Comparison of ENCODE assay signal across 1 cellular context in the genomic region with DNA sequence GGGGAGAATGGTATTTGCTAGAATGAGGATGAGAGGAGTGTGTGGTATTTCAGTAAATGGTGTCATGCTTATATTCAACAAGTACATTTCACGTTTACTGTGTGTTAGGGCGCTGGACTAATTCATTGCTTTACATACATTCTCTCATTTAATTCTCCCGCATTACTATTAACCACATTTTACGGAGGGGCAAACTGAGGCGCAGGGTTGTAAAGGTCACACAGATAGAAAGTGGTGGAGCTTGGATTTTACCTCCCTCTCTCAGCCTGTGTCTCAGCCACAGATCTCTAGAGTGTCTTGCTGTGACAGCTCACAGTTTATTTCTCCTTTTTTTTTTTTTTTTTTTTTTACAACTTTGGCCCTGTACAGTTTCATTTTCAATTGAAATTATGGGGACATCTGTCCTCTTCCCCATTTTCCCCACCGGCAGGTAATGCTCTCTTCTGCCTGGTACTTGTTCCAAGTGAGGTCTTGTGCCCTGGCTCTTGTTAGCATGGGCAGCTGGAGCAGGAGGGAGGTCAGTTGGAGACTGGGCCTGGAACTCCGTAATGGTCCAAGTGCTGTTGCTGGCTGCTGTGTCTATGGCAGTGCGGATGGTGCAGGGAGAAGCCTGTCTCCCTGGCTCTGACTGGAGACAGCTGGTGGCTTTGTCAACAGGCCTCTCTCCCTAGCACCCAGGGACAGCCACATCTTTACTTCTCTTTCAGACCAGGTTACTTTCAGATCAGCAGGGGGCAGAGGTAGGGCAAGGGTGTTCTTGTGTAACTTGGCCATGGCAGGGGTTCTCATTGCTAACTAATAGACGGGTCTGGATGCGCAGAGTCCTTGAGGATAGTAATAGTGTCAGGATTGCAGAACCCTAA.
TF ChIP-seq lines count a peak whose summit lies in the region.

No MANE protein-coding gene starts in this region.

TF ChIP-seq in H1, 55 proteins besides CTCF, POLR2A, EP300 and RAD21:
- 0 out of 4 replicates have a peak, but pooled peaks of 1 of the 2 experiments have one; percentile 10 for TF ChIP-seq HDAC2 (IDR thresholded peaks at IDR 0.05; ENCODE audit: borderline replicate concordance in 1 of 2, low read depth in 2 of 2, low read length in 2 of 2)
- no peak for TF ChIP-seq SRF (IDR thresholded peaks at IDR 0.05; ENCODE audit: low read depth, low read length)
- TF ChIP-seq KDM1A (IDR thresholded peaks at IDR 0.05; ENCODE audit: borderline replicate concordance, low read length) = 0 out of 2 replicates have a peak, but pooled peaks have one; percentile 3
- TF ChIP-seq ASH2L (IDR thresholded peaks at IDR 0.05; ENCODE audit: low read length) = peak; percentile 7
- TF ChIP-seq CREB1 (IDR thresholded peaks at IDR 0.05) = no peak
TF ChIP-seq in H1: peak in this region for 3.
